Comparison of ENCODE assay signal across 38 cellular contexts in genomic region chr11:115679945-115680344, GRCh38.
"Had no signal": no experiment of that assay in that cellular context is flagged by ENCODE, and none has a peak within 500 bp of the region (broad histone marks: within the 10 kb centered on the region; RNA-seq: fewer than 3 reads in every experiment).

No MANE protein-coding gene starts in this region.

- H3K4me1 Mint-ChIP-seq: activated B cell treated with CpG ODN at 0.5 μM for 24 hours; activated CD4-positive, alpha-beta T cell treated with anti-CD3 and anti-CD28 coated beads, Interleukin-2, amount 10 ng/mL, durations not matched to agents 24 days and 14 days; activated naive CD8-positive, alpha-beta T cell treated with anti-CD3 and anti-CD28 coated beads for 36 hours; activated T-helper 17 cell treated with anti-CD3 and anti-CD28 coated beads, Interleukin-2, amount 50 U/mL, for 72 hours had no signal

- H3K27ac ChIP-seq: adrenal gland, body of pancreas, brain microvascular endothelial cell, breast epithelium, VCaP had no signal

- H3K36me3 Mint-ChIP-seq: activated CD4-positive, alpha-beta memory T cell treated with anti-CD3 and anti-CD28 coated beads for 36 hours; activated naive CD8-positive, alpha-beta T cell treated with anti-CD3 and anti-CD28 coated beads for 36 hours had no signal

- H3K4me3 ChIP-seq: adrenal gland, body of pancreas, breast epithelium had no signal

- H3K36me3 ChIP-seq: adrenal gland, brain microvascular endothelial cell, breast epithelium had no signal

- H3K4me3 Mint-ChIP-seq: activated B cell treated with CpG ODN at 0.5 μM for 24 hours; activated CD4-positive, alpha-beta memory T cell treated with anti-CD3 and anti-CD28 coated beads for 36 hours; activated CD4-positive, alpha-beta T cell treated with anti-CD3 and anti-CD28 coated beads, Interleukin-2, amount 10 ng/mL, durations not matched to agents 24 days and 14 days; activated CD8-positive, alpha-beta T cell treated with anti-CD3 and anti-CD28 coated beads for 36 hours; activated naive CD4-positive, alpha-beta T cell treated with anti-CD3 and anti-CD28 coated beads for 36 hours; activated naive CD8-positive, alpha-beta T cell treated with anti-CD3 and anti-CD28 coated beads for 36 hours; activated T-cell treated with anti-CD3 and anti-CD28 coated beads, Interleukin-2, amount 50 U/mL, for 4 hours; activated T-cell treated with anti-CD3 and anti-CD28 coated beads, Interleukin-2, amount 50 U/mL, for 72 hours; activated T-helper 1 cell treated with anti-CD3 and anti-CD28 coated beads, Interleukin-12 subunit alpha, Interleukin-12 subunit beta, Interleukin-2, Interleukin-4 antibody, amounts not matched to agents 30 ng/mL and 10 ng/mL and 1 ng/mL, durations not matched to agents 14 hours and 24 hours and 36 hours; activated T-helper 17 cell treated with anti-CD3 and anti-CD28 coated beads, Interleukin-2, amount 50 U/mL, for 72 hours; T-helper 1 cell treated with Interleukin-12 subunit alpha and Interleukin-12 subunit beta and Interleukin-4 antibody, amounts not matched to agents 30 μg/mL and 1 μg/mL, for 36 hours; T-helper 2 cell treated with Interferon-gamma antibody and Interleukin-4, amounts not matched to agents 5 μg/mL and 100 μg/mL, for 36 hours had no signal

- H3K27me3 ChIP-seq: adrenal gland, body of pancreas, brain microvascular endothelial cell, breast epithelium had no signal

- H3K9me3 Mint-ChIP-seq: activated naive CD4-positive, alpha-beta T cell treated with anti-CD3 and anti-CD28 coated beads for 36 hours; activated T-helper 1 cell treated with anti-CD3 and anti-CD28 coated beads, Interleukin-12 subunit alpha, Interleukin-12 subunit beta, Interleukin-2, Interleukin-4 antibody, amounts not matched to agents 30 ng/mL and 10 ng/mL and 1 ng/mL, durations not matched to agents 14 hours and 24 hours and 36 hours; T-helper 2 cell treated with Interferon-gamma antibody and Interleukin-4, amounts not matched to agents 5 μg/mL and 100 μg/mL, for 36 hours had no signal

- H3K27me3 Mint-ChIP-seq: activated CD4-positive, alpha-beta T cell treated with anti-CD3 and anti-CD28 coated beads, Interleukin-2, amount 10 ng/mL, durations not matched to agents 24 days and 14 days; activated naive CD8-positive, alpha-beta T cell treated with anti-CD3 and anti-CD28 coated beads for 36 hours had no signal

- DNase-seq: activated B cell treated with CpG ODN at 0.5 μM for 24 hours; activated CD4-positive, alpha-beta memory T cell treated with anti-CD3 and anti-CD28 coated beads for 36 hours; activated CD4-positive, alpha-beta T cell treated with anti-CD3 and anti-CD28 coated beads for 4 hours; activated CD4-positive, alpha-beta T cell treated with anti-CD3 and anti-CD28 coated beads, Interleukin-2, amount 10 ng/mL, durations not matched to agents 24 days and 14 days; activated CD4-positive, alpha-beta T cell treated with anti-CD3 and anti-CD28 coated beads, Interleukin-2, amount 50 U/mL, for 1 hour; activated CD4-positive, alpha-beta T cell treated with anti-CD3 and anti-CD28 coated beads, Interleukin-2, amount 50 U/mL, for 4 hours; activated CD4-positive, CD25-positive, alpha-beta regulatory T cell treated with anti-CD3 and anti-CD28 coated beads, Interleukin-2, amount 50 U/mL, for 72 hours; activated CD8-positive, alpha-beta memory T cell treated with anti-CD3 and anti-CD28 coated beads, Interleukin-2, amount 50 U/mL, for 4 hours; activated CD8-positive, alpha-beta T cell treated with anti-CD3 and anti-CD28 coated beads for 36 hours; activated effector memory CD4-positive, alpha-beta T cell treated with anti-CD3 and anti-CD28 coated beads, Interleukin-2, amount 50 U/mL, for 16 hours; activated gamma-delta T cell treated with Interleukin-2 at 50 U/mL for 16 hours; activated naive CD4-positive, alpha-beta T cell; activated naive CD4-positive, alpha-beta T cell treated with anti-CD3 and anti-CD28 coated beads for 36 hours; activated naive CD4-positive, alpha-beta T cell treated with anti-CD3 and anti-CD28 coated beads, Interleukin-2, amount 50 U/mL, for 16 hours; activated naive CD8-positive, alpha-beta T cell treated with anti-CD3 and anti-CD28 coated beads for 36 hours; activated T-cell treated with anti-CD3 and anti-CD28 coated beads for 4 hours; activated T-cell treated with anti-CD3 and anti-CD28 coated beads, Interleukin-2, amount 50 U/mL, for 1 hour; activated T-cell treated with anti-CD3 and anti-CD28 coated beads, Interleukin-2, amount 50 U/mL, for 4 hours; activated T-cell treated with anti-CD3 and anti-CD28 coated beads, Interleukin-2, amount 50 U/mL, for 72 hours; adrenal gland; amniotic stem cell; aorta; body of pancreas; brain microvascular endothelial cell; central memory CD4-positive, alpha-beta T cell; cerebellar nuclear complex; T-helper 1 cell; T-helper 2 cell; T-helper 9 cell had no signal

- H3K27ac Mint-ChIP-seq: activated B cell treated with CpG ODN at 0.5 μM for 24 hours; activated CD4-positive, alpha-beta memory T cell treated with anti-CD3 and anti-CD28 coated beads for 36 hours; activated CD4-positive, alpha-beta T cell treated with anti-CD3 and anti-CD28 coated beads, Interleukin-2, amount 10 ng/mL, durations not matched to agents 24 days and 14 days; activated CD8-positive, alpha-beta T cell treated with anti-CD3 and anti-CD28 coated beads for 36 hours; activated naive CD4-positive, alpha-beta T cell treated with anti-CD3 and anti-CD28 coated beads for 36 hours; activated naive CD4-positive, alpha-beta T cell treated with anti-CD3 and anti-CD28 coated beads, Interleukin-2, amount 50 U/mL, for 72 hours; activated naive CD8-positive, alpha-beta T cell treated with anti-CD3 and anti-CD28 coated beads for 36 hours; activated T-cell treated with anti-CD3 and anti-CD28 coated beads, Interleukin-2, amount 50 U/mL, for 72 hours; activated T-helper 1 cell treated with anti-CD3 and anti-CD28 coated beads, Interleukin-12 subunit alpha, Interleukin-12 subunit beta, Interleukin-2, Interleukin-4 antibody, amounts not matched to agents 30 ng/mL and 10 ng/mL and 1 ng/mL, durations not matched to agents 14 hours and 24 hours and 36 hours; activated T-helper 17 cell treated with anti-CD3 and anti-CD28 coated beads, Interleukin-2, amount 50 U/mL, for 72 hours; T-helper 1 cell treated with Interleukin-12 subunit alpha and Interleukin-12 subunit beta and Interleukin-4 antibody, amounts not matched to agents 30 μg/mL and 1 μg/mL, for 36 hours; T-helper 2 cell treated with Interferon-gamma antibody and Interleukin-4, amounts not matched to agents 5 μg/mL and 100 μg/mL, for 36 hours had no signal

- H3K9me3 ChIP-seq: adrenal gland, body of pancreas, breast epithelium had no signal

- H3K4me1 ChIP-seq: adrenal gland, body of pancreas, breast epithelium had no signal

- ATAC-seq: activated CD8-positive, alpha-beta T cell treated with anti-CD3 and anti-CD28 coated beads for 36 hours; activated naive CD4-positive, alpha-beta T cell treated with anti-CD3 and anti-CD28 coated beads, Interleukin-2, amount 50 U/mL, for 72 hours; activated T-cell treated with anti-CD3 and anti-CD28 coated beads, Interleukin-2, amount 50 U/mL, for 4 hours; activated T-cell treated with anti-CD3 and anti-CD28 coated beads, Interleukin-2, amount 50 U/mL, for 72 hours; activated T-helper 17 cell treated with anti-CD3 and anti-CD28 coated beads, Interleukin-2, amount 50 U/mL, for 72 hours; body of pancreas had no signal

- FAIRE-seq: astrocyte, TTC549 had no signal
